11 cellular contexts compared by ENCODE assay signal in the genomic region with DNA sequence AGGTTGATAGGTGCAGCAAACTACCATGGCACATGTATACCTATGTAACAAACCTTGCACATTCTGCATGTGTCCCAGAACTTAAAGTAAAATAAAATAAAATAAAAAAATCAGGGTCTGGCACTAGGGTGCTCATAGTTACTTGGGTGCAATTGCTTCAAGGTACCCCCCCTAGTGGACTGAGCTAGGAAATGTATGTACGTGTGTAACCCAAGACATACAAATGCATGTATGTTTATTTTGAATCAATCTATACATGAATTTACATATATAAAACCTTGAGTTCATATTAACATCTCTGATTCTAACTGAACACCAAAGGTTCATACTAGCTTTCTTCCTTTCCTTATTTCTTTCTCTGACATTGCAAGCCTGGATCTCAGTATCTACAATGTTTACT. TPM values are rescaled to one million over a fixed set of nuclear protein-coding genes. Genes with fewer than 3 reads are reported as not detected.
DNase-seq lines count a peak whose midpoint lies in the region; ATAC-seq and TF ChIP-seq lines count a peak whose summit lies in the region.
"Had no signal": no experiment of that assay in that cellular context is flagged by ENCODE, and none has a peak within 500 bp of the region (broad histone marks: within the 10 kb centered on the region; RNA-seq: fewer than 3 reads in every experiment).

No MANE protein-coding gene starts in this region.

- H3K23ac ChIP-seq in IMR-90 (ENCODE audit: low read depth, low read length) = no peak overlapping the region

- no peak overlapping the region for H2BK5ac ChIP-seq in IMR-90 (ENCODE audit: low read depth, low read length, poor library complexity, severe bottlenecking)

- peaks cover 6 to 31% (median 8%) of the 10 kb centered on the region in 5 donors for H3K36me3 Mint-ChIP-seq in naive thymus-derived CD4-positive, alpha-beta T cell

- H3K4me3 ChIP-seq in IMR-90 (ENCODE audit: insufficient read depth, low read depth, low read length) = no peak overlapping the region
- no peak overlapping the region for H3K4me3 ChIP-seq in naive thymus-derived CD4-positive, alpha-beta T cell (ENCODE audit: low read length)
- H3K4me3 ChIP-seq: BLaER1 had no signal

- POLR2A ChIA-PET in IMR-90 (lab: Charles Lee; ENCODE audit: unreplicated experiment) = no interaction called here
- POLR2A ChIA-PET in naive thymus-derived CD4-positive, alpha-beta T cell (lab: Charles Lee) = no interaction called here

- H3K9ac ChIP-seq in IMR-90 (ENCODE audit: low read depth, low read length) = no peak overlapping the region
- H3K9ac ChIP-seq: BLaER1 had no signal

- no peak overlapping the region for H3K14ac ChIP-seq in IMR-90 (replicated peaks; ENCODE audit: low read depth, low read length)

- no peaks in the 10 kb centered on the region for H3K27me3 ChIP-seq in IMR-90 (ENCODE audit: control insufficient read depth, insufficient read depth, low read length)
- no peaks in the 10 kb centered on the region for H3K27me3 ChIP-seq in naive thymus-derived CD4-positive, alpha-beta T cell (ENCODE audit: control insufficient read depth in 2 of 2, insufficient read depth in 2 of 2, low read length in 2 of 2)
- H3K27me3 ChIP-seq: BLaER1 had no signal

- H3K18ac ChIP-seq in IMR-90 (ENCODE audit: low read depth, low read length) = no peak overlapping the region

- H4K5ac ChIP-seq in IMR-90 (ENCODE audit: low read depth, low read length) = no peak overlapping the region

- WGBS in IMR-90 (ENCODE audit: extremely low coverage in 2 of 2, insufficient read length in 1 of 2), 2 experiments = no CpG with 5 or more reads among the region's 1 CpG

- intact Hi-C loops in IMR-90 (cut with micrococcal nuclease) = no loop called here
- intact Hi-C loops in naive thymus-derived CD4-positive, alpha-beta T cell (cut with micrococcal nuclease) = loop anchor here (1.0 to 5.0 kb wide), 4 partner anchors 7 to 244 kb away; a partner anchor contains a TSS

- no peak overlapping the region for H4K91ac ChIP-seq in IMR-90 (ENCODE audit: insufficient read depth, low read depth, low read length)

- no peak overlapping the region for H3K4ac ChIP-seq in IMR-90 (ENCODE audit: low read depth, low read length)

- TF ChIP-seq RAD21 in IMR-90 (IDR thresholded peaks at IDR 0.05; ENCODE audit: low read length) = no peak

- no peak overlapping the region for H2AK5ac ChIP-seq in IMR-90 (ENCODE audit: low read depth, low read length)

- peaks cover 0 to 42% (median 13%) of the 10 kb centered on the region in 7 donors for H3K4me1 Mint-ChIP-seq in naive thymus-derived CD4-positive, alpha-beta T cell

- CTCF ChIA-PET in IMR-90 (lab: Yijun Ruan, JAX) = interaction anchor here (0.9 kb wide), 1 partner anchor 10 kb away, joined by 5 read pairs; no protein-coding TSS in a partner anchor
- CTCF ChIA-PET in naive thymus-derived CD4-positive, alpha-beta T cell (lab: Charles Lee) = interaction anchor here (0.8 to 1.7 kb wide), 4 partner anchors 20 to 227 kb away, joined by 3 read pairs; no protein-coding TSS in a partner anchor

- TF ChIP-seq POLR2A in IMR-90 (IDR thresholded peaks at IDR 0.05; ENCODE audit: low read depth, low read length) = no peak

- no peak overlapping the region for H2BK20ac ChIP-seq in IMR-90 (ENCODE audit: low read depth, low read length)

- no peak overlapping the region for H2BK120ac ChIP-seq in IMR-90 (ENCODE audit: low read depth, low read length)

- H2BK15ac ChIP-seq in IMR-90 (ENCODE audit: low read depth, low read length) = no peak overlapping the region

- H3K4me2 ChIP-seq in IMR-90 (ENCODE audit: low read depth, low read length) = no peak overlapping the region
- H3K4me2 ChIP-seq: BLaER1 had no signal

- ATAC-seq in IMR-90 (ENCODE audit: low read depth) (no peak), HG03039 (IDR thresholded peaks at IDR 0.05; ENCODE audit: unreplicated experiment) (no peak), GM19397 (IDR thresholded peaks at IDR 0.05; ENCODE audit: unreplicated experiment) (no peak)
- peak; percentile 74 for ATAC-seq in naive thymus-derived CD4-positive, alpha-beta T cell

- H3K9me3 ChIP-seq in IMR-90 (ENCODE audit: control insufficient read depth, insufficient read depth, low read length) = no peaks in the 10 kb centered on the region
- no peaks in the 10 kb centered on the region for H3K9me3 ChIP-seq in naive thymus-derived CD4-positive, alpha-beta T cell (ENCODE audit: control insufficient read depth in 2 of 3, low read length in 3 of 3)
- H3K9me3 ChIP-seq: BLaER1 had no signal

- H4K8ac ChIP-seq in IMR-90 (ENCODE audit: low read depth in 2 of 2, low read length in 2 of 2) = no peak overlapping the region

- H3K4me3 Mint-ChIP-seq in naive thymus-derived CD4-positive, alpha-beta T cell = no peak overlapping the region

- H3K36me3 ChIP-seq in IMR-90 (ENCODE audit: control insufficient read depth, insufficient read depth, low read length) = no peaks in the 10 kb centered on the region; the same call in 1 of the 2 replicates
- H3K36me3 ChIP-seq in naive thymus-derived CD4-positive, alpha-beta T cell (ENCODE audit: control insufficient read depth in 2 of 3, insufficient read depth in 3 of 3, low read length in 3 of 3) = peaks cover 0 to under 1% (median 0%) of the 10 kb centered on the region in 3 experiments

- no peak overlapping the region for H2AK9ac ChIP-seq in IMR-90 (replicated peaks; ENCODE audit: low read depth, low read length, poor library complexity)

- no peaks in the 10 kb centered on the region for H3K4me1 ChIP-seq in IMR-90 (ENCODE audit: control insufficient read depth, insufficient read depth, low read length)
- no peaks in the 10 kb centered on the region for H3K4me1 ChIP-seq in naive thymus-derived CD4-positive, alpha-beta T cell (ENCODE audit: control insufficient read depth in 2 of 2, insufficient read depth in 2 of 2, low read length in 2 of 2)
- H3K4me1 ChIP-seq: BLaER1 had no signal

- in situ Hi-C loops in IMR-90 (cut with MboI; ENCODE audit: low sequenced_read_pairs) = no loop called here

- peak; percentile 27; the same call in 1 of the 2 replicates for TF ChIP-seq CTCF in IMR-90 (conservative IDR thresholded peaks at IDR 0.05; ENCODE audit: low read depth, low read length)

- no peaks in the 10 kb centered on the region for H4K20me1 ChIP-seq in IMR-90 (ENCODE audit: insufficient read depth, low read length)
- H4K20me1 ChIP-seq: BLaER1 had no signal

- H2AFZ ChIP-seq in IMR-90 (replicated peaks; ENCODE audit: low read length, poor library complexity) = no peak overlapping the region

- no peaks in the 10 kb centered on the region for H3K27me3 Mint-ChIP-seq in naive thymus-derived CD4-positive, alpha-beta T cell

- H3K27ac Mint-ChIP-seq in naive thymus-derived CD4-positive, alpha-beta T cell = peak overlapping the region in 1 of 9 donors; percentile 78

- H3K56ac ChIP-seq in IMR-90 (ENCODE audit: extremely low read depth, insufficient read depth, low read length) = no peak overlapping the region

- H3K27ac ChIP-seq in IMR-90 (ENCODE audit: insufficient read depth, low read length) = no peak overlapping the region
- no peak overlapping the region for H3K27ac ChIP-seq in naive thymus-derived CD4-positive, alpha-beta T cell (ENCODE audit: low read depth, low read length)
- H3K27ac ChIP-seq: BLaER1 had no signal

- H3K9me1 ChIP-seq in IMR-90 (ENCODE audit: insufficient read depth, low read length) = no peaks in the 10 kb centered on the region; the same call in 1 of the 2 replicates

- dilution Hi-C loops in IMR-90 (cut with HindIII; ENCODE audit: low sequenced_read_pairs, unreplicated experiment) = no loop called here

- DNase-seq in NCI-H748 (lab: John Stamatoyannopoulos, UW; ENCODE audit: unreplicated experiment) (peak; percentile 3), NCI-H748 treated with DMSO at 0.1 percent for 48 hours (lab: John Stamatoyannopoulos, UW) (no peak), IMR-90 (peak; percentile 5), NCI-H345 treated with DMSO at 0.1 percent for 48 hours (lab: John Stamatoyannopoulos, UW; ENCODE audit: unreplicated experiment) (no peak)
- peak; percentile 25 for DNase-seq in central memory CD4-positive, alpha-beta T cell
- peak in 7 of 9 donors; percentile 9 to 46 (median 31) for DNase-seq in naive thymus-derived CD4-positive, alpha-beta T cell
- DNase-seq: activated CD8-positive, alpha-beta memory T cell treated with anti-CD3 and anti-CD28 coated beads, Interleukin-2, amount 50 U/mL, for 48 hours; NCI-H146 had no signal

- H3K79me1 ChIP-seq in IMR-90 (ENCODE audit: low read depth in 1 of 2, low read length in 2 of 2) = peaks cover 0 to 3% of the 10 kb centered on the region in 2 experiments; a peak in 2 of 4 replicates

- no TSS peak for BruUV-seq in IMR-90 (replicated peaks; lab: Mats Ljungman, UMichigan)

- no peaks in the 10 kb centered on the region for H3K9me3 Mint-ChIP-seq in naive thymus-derived CD4-positive, alpha-beta T cell

TF ChIP-seq in IMR-90, 13 proteins besides CTCF, POLR2A, EP300 and RAD21 (continues in another document):
- TF ChIP-seq MAFK (IDR thresholded peaks at IDR 0.05; ENCODE audit: low read depth, low read length) = no peak
- TF ChIP-seq RCOR1 (IDR thresholded peaks at IDR 0.05; ENCODE audit: insufficient replicate concordance, low read length) = no peak
- no peak for TF ChIP-seq CHD1 (IDR thresholded peaks at IDR 0.05; ENCODE audit: low read depth, low read length)
- no peak for TF ChIP-seq RFX5 (IDR thresholded peaks at IDR 0.05; ENCODE audit: low read depth, low read length)
- no peak for TF ChIP-seq NFE2L2 (IDR thresholded peaks at IDR 0.05; ENCODE audit: low read depth, low read length)
- TF ChIP-seq, protein P1, sequence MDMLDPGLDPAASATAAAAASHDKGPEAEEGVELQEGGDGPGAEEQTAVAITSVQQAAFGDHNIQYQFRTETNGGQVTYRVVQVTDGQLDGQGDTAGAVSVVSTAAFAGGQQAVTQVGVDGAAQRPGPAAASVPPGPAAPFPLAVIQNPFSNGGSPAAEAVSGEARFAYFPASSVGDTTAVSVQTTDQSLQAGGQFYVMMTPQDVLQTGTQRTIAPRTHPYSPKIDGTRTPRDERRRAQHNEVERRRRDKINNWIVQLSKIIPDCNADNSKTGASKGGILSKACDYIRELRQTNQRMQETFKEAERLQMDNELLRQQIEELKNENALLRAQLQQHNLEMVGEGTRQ (IDR thresholded peaks at IDR 0.05; ENCODE audit: low read depth, low read length) = no peak
- no peak for TF ChIP-seq CEBPB (IDR thresholded peaks at IDR 0.05; ENCODE audit: low read depth, low read length)

RNA-seq across cellular contexts. Expression of a gene that starts 51.5 kb away (rescaled TPM):
- 6.5 and 7.5 TPM in 2 replicates for total RNA-seq in IMR-90 (2012; rRNA removed)
- 1.2 and 1.6 TPM in 2 replicates for polyA plus RNA-seq in IMR-90 (2012; rRNA removed)
- polyA plus RNA-seq in IMR-90 (2012; cell fraction: cytosol; rRNA removed) = 0.25 and 0.26 TPM in 2 replicates
- 0.30 and 3.2 TPM in 2 replicates for polyA plus RNA-seq in IMR-90 (2012; cell fraction: nucleus; rRNA removed; ENCODE audit: low replicate concordance)
- total RNA-seq in naive thymus-derived CD4-positive, alpha-beta T cell = 10 to 100 TPM; 16.6 to 36.3 (median 28.1) TPM
- polyA plus RNA-seq in naive thymus-derived CD4-positive, alpha-beta T cell = 10 to 100 TPM; 10.1 to 15.1 TPM

RNA-seq across cellular contexts. Expression of a gene that starts 52.0 kb away (rescaled TPM):
- 70.5 and 71.0 TPM in 2 replicates for total RNA-seq in IMR-90 (2012; rRNA removed)
- polyA plus RNA-seq in IMR-90 (2012; rRNA removed) = 33.1 and 35.2 TPM in 2 replicates
- polyA plus RNA-seq in IMR-90 (2012; cell fraction: cytosol; rRNA removed) = 18.7 and 26.1 TPM in 2 replicates
- 32.9 and 63.7 TPM in 2 replicates for polyA plus RNA-seq in IMR-90 (2012; cell fraction: nucleus; rRNA removed; ENCODE audit: low replicate concordance)
- 10 to 100 TPM; 44.7 to 99.6 (median 53.8) TPM for total RNA-seq in naive thymus-derived CD4-positive, alpha-beta T cell
- 10 to 100 TPM; 13.7 to 22.9 TPM for polyA plus RNA-seq in naive thymus-derived CD4-positive, alpha-beta T cell

Comparison
In these comparisons a context has a peak if more than half of its experiments do, and no peak if none do; other contexts are left out.
1. DNase-seq: peak in NCI-H748 (single experiment), IMR-90 (single experiment), central memory CD4-positive, alpha-beta T cell (single experiment) and naive thymus-derived CD4-positive, alpha-beta T cell (7 of 9); none in NCI-H748 treated with DMSO at 0.1 percent for 48 hours (single experiment) and NCI-H345 treated with DMSO at 0.1 percent for 48 hours (single experiment).